9 cellular contexts compared by ENCODE assay signal in the genomic region with DNA sequence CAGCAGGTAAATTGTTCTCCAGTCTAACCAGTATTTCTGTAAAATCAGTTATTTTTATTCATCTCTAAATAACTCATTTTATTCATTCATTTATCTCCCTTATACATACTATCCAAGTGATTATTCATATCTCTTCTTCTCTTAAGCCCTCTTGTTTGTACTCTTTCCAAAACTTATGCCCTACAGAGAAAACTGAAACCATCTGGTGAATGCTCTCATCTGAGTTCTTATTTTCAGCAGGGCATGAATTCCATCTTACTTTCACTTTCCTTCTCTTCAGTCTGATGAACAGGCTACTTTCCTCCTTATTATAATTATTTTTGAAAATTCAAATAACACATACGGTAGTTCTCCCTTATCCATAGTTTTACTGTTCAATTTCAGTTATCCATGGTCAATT.
A peak's percentile ranks its signal among the peaks of the same experiment; 100 is the strongest.
DNase-seq lines count a peak whose midpoint lies in the region; ATAC-seq, FAIRE-seq and TF ChIP-seq lines count a peak whose summit lies in the region.
"Had no signal": no experiment of that assay in that cellular context is flagged by ENCODE, and none has a peak within 500 bp of the region (broad histone marks: within the 10 kb centered on the region; RNA-seq: fewer than 3 reads in every experiment).

No MANE protein-coding gene starts in this region.

- no peaks in the 10 kb centered on the region for H4K20me1 ChIP-seq in BLaER1 treated with 17β-estradiol and CSF1 and Interleukin-3, amounts not matched to agents 10 nM and 100 nM
- no peaks in the 10 kb centered on the region for H4K20me1 ChIP-seq in hepatocyte (ENCODE audit: insufficient read depth, poor library complexity, severe bottlenecking)

- DNase-seq in NAMALWA (ENCODE audit: low spot score) (peak; percentile 27), hepatocyte (ENCODE audit: low spot score) (no peak), SKM-1 (lab: John Stamatoyannopoulos, UW; ENCODE audit: unreplicated experiment) (no peak), GM12891 (ENCODE audit: insufficient read length, low spot score) (no peak), NCI-H524 treated with DMSO at 0.1 percent for 48 hours (lab: John Stamatoyannopoulos, UW) (no peak), nucleus accumbens (lab: John Stamatoyannopoulos, UW) (no peak)
- DNase-seq: stimulated activated naive B cell treated with anti-CD40 and anti-IgM and Interleukin-4, amounts not matched to agents 10 μg/mL and 1 μg/mL and 100 μg/mL, for 72 hours had no signal

- peaks cover 8 to 25% (median 12%) of the 10 kb centered on the region in 11 experiments; a peak in 17 of 22 replicates for H3K36me3 ChIP-seq in BLaER1 treated with 17β-estradiol and CSF1 and Interleukin-3, amounts not matched to agents 10 nM and 100 nM
- H3K36me3 ChIP-seq in hepatocyte (replicated peaks; ENCODE audit: insufficient read depth, low read depth): no peaks in the 10 kb centered on the region

- H3K27ac ChIP-seq in BLaER1 treated with 17β-estradiol and CSF1 and Interleukin-3, amounts not matched to agents 10 nM and 100 nM: 0 out of 22 replicates have a peak overlapping the region, but pooled peaks of 1 of the 11 experiments have one; percentile 17
- no peak overlapping the region for H3K27ac ChIP-seq in hepatocyte

- WGBS in hepatocyte (ENCODE audit: low lambda C conversion rate, missing lambda C conversion rate): 93% methylated on average over 1 of the region's 1 CpG

- H3K9ac ChIP-seq in BLaER1 treated with 17β-estradiol and CSF1 and Interleukin-3, amounts not matched to agents 10 nM and 100 nM: no peak overlapping the region

- no peak for FAIRE-seq in GM12891 (lab: Jason Lieb, UNC)

- H3K27me3 ChIP-seq in BLaER1 treated with 17β-estradiol and CSF1 and Interleukin-3, amounts not matched to agents 10 nM and 100 nM: no peaks in the 10 kb centered on the region
- no peaks in the 10 kb centered on the region for H3K27me3 ChIP-seq in hepatocyte

- H3K79me2 ChIP-seq in hepatocyte: no peaks in the 10 kb centered on the region

- H2AFZ ChIP-seq in hepatocyte: no peak overlapping the region

- peak; percentile 70 for ATAC-seq in GM21390 (IDR thresholded peaks at IDR 0.05; ENCODE audit: unreplicated experiment)

- H3K9me2 ChIP-seq in hepatocyte (replicated peaks; ENCODE audit: insufficient read depth): no peaks in the 10 kb centered on the region

- no peak for TF ChIP-seq POLR2A in GM12891 (IDR thresholded peaks at IDR 0.05; ENCODE audit: low read depth, low read length)

- no peak for TF ChIP-seq CTCF in hepatocyte (IDR thresholded peaks at IDR 0.05; ENCODE audit: poor library complexity)

- H3K4me2 ChIP-seq in BLaER1 treated with 17β-estradiol and CSF1 and Interleukin-3, amounts not matched to agents 10 nM and 100 nM: peak overlapping the region in 9 of 11 experiments; percentile 2 to 53 (median 14); a peak in 8 of 22 replicates
- peak overlapping the region; percentile 22 for H3K4me2 ChIP-seq in hepatocyte

- H3K9me3 ChIP-seq in BLaER1 treated with 17β-estradiol and CSF1 and Interleukin-3, amounts not matched to agents 10 nM and 100 nM (replicated peaks in 1 of 11): peaks cover 0 to 3% (median 0%) of the 10 kb centered on the region in 11 experiments; a peak in 1 of 22 replicates
- H3K9me3 ChIP-seq in hepatocyte (ENCODE audit: low read depth): no peaks in the 10 kb centered on the region

- peaks cover 0 to 12% (median 7%) of the 10 kb centered on the region in 10 experiments; a peak in 8 of 20 replicates for H3K4me1 ChIP-seq in BLaER1 treated with 17β-estradiol and CSF1 and Interleukin-3, amounts not matched to agents 10 nM and 100 nM
- no peaks in the 10 kb centered on the region for H3K4me1 ChIP-seq in hepatocyte (ENCODE audit: insufficient read depth)

- H3K4me3 ChIP-seq in BLaER1 treated with 17β-estradiol and CSF1 and Interleukin-3, amounts not matched to agents 10 nM and 100 nM: no peak overlapping the region
- H3K4me3 ChIP-seq in hepatocyte: no peak overlapping the region

TF ChIP-seq in GM12891, 5 proteins besides CTCF, POLR2A, EP300 and RAD21:
- TF ChIP-seq POLR2AphosphoS5 (IDR thresholded peaks at IDR 0.05; ENCODE audit: low read depth, low read length): no peak
- TF ChIP-seq POU2F2 (IDR thresholded peaks at IDR 0.05; ENCODE audit: low read depth, low read length): no peak
- no peak for TF ChIP-seq SPI1 (IDR thresholded peaks at IDR 0.05; ENCODE audit: low read depth, low read length)
- no peak for TF ChIP-seq TAF1 (IDR thresholded peaks at IDR 0.05; ENCODE audit: low read depth, low read length)
- TF ChIP-seq PAX5 (IDR thresholded peaks at IDR 0.05; ENCODE audit: insufficient read depth, low read length, severe bottlenecking): no peak
